In genomic region chr4:180940680-180941079, GRCh38 we compare ENCODE assay signal across 7 cellular contexts.
"Had no signal": no experiment of that assay in that cellular context is flagged by ENCODE, and none has a peak within 500 bp of the region (broad histone marks: within the 10 kb centered on the region; RNA-seq: fewer than 3 reads in every experiment).

No MANE protein-coding gene starts in this region.

- FAIRE-seq: G401.6, GM12878, GM12891, GM12892, GM18507, GM19239 had no signal

- ATAC-seq: GM12878 had no signal

- DNase-seq: GF-D8 had no signal

- H3K4me3 ChIP-seq: GM12878 had no signal
